In the genomic region with DNA sequence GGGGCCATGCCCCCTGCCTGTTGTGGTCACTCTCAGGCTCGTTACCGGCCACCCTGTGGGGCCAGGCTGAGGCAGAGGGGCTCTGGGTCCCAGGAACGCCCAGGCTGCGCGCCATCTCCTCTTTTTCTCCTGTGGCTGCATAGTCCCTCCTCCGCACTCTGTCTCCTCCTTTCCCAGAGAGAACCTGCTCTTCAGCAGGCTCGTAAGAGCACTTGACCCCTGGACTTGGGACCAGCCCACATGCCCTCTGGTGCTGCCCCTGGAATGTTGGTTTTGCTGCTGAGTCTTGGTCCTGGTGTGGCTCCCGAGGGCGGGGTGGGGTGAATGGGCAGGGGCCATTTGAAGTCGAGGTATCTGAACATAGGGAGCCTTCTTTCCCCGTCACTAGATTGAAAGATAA, we compare ENCODE assay signal across 1 cellular context.
TF ChIP-seq lines count a peak whose summit lies in the region.

No MANE protein-coding gene starts in this region.

TF ChIP-seq in HepG2, 621 proteins besides CTCF, POLR2A, EP300 and RAD21:
- no peak for TF ChIP-seq ATF2 (CRISPR knock-in tag; IDR thresholded peaks at IDR 0.05)
